ENCODE assay signal across 12 cellular contexts in genomic region chr5:142680605-142681259, GRCh38. TPM values are rescaled to one million over a fixed set of nuclear protein-coding genes. Genes with fewer than 3 reads are reported as not detected.
A peak's percentile ranks its signal among the peaks of the same experiment; 100 is the strongest.
DNase-seq lines count a peak whose midpoint lies in the region; ATAC-seq and TF ChIP-seq lines count a peak whose summit lies in the region.
"Had no signal": no experiment of that assay in that cellular context is flagged by ENCODE, and none has a peak within 500 bp of the region (broad histone marks: within the 10 kb centered on the region; RNA-seq: fewer than 3 reads in every experiment).

No MANE protein-coding gene starts in this region.

- 56 to 75% (median 66%) methylated on average over 5 of the region's 5 CpGs for WGBS in stomach, 5 donors

- H3K27ac ChIP-seq in stomach: peak overlapping the region in 2 of 5 donors; percentile 32 to 58
- H3K27ac ChIP-seq: heart left ventricle had no signal

- peaks cover 0 to 25% (median 11%) of the 10 kb centered on the region in 4 donors for H3K4me1 ChIP-seq in stomach

- no peak for TF ChIP-seq EP300 in stomach (IDR thresholded peaks at IDR 0.05)

- H3K9me3 ChIP-seq in stomach: no peaks in the 10 kb centered on the region
- H3K9me3 ChIP-seq: heart left ventricle had no signal

- peak; percentile 90 for DNase-seq in HT-29 (ENCODE audit: low spot score)
- peak; percentile 68 for DNase-seq in RPMI7951 (ENCODE audit: low read depth)
- DNase-seq in fibroblast of the aortic adventitia (ENCODE audit: low read depth): peak; percentile 34
- DNase-seq in stomach: peak; percentile 53
- no peak for DNase-seq in GDM1 (lab: John Stamatoyannopoulos, UW)
- DNase-seq: activated T-cell treated with anti-CD3 and anti-CD28 coated beads for 4 hours, caudate nucleus, heart left ventricle, NCI-H1930, T-helper 2 cell had no signal

- no peaks in the 10 kb centered on the region for H3K36me3 ChIP-seq in stomach

- H3K4me3 ChIP-seq in fibroblast of the aortic adventitia (ENCODE audit: low read depth, low read length) (no peak overlapping the region), stomach (no peak overlapping the region)
- H3K4me3 ChIP-seq: heart left ventricle had no signal

- intact Hi-C loops in stomach (cut with DNase I; ENCODE audit: low total_unique reads): no loop called here

- H3K27me3 ChIP-seq in stomach: no peaks in the 10 kb centered on the region
- H3K27me3 ChIP-seq: heart left ventricle had no signal

- TF ChIP-seq POLR2A in stomach (IDR thresholded peaks at IDR 0.05): no peak

- no peak for TF ChIP-seq CTCF in fibroblast of the aortic adventitia (IDR thresholded peaks at IDR 0.05; ENCODE audit: insufficient read depth, low read length)
- no peak for TF ChIP-seq CTCF in stomach (IDR thresholded peaks at IDR 0.05)

- ATAC-seq in GM19463 (IDR thresholded peaks at IDR 0.05; ENCODE audit: unreplicated experiment): no peak
- ATAC-seq in HG03460 (IDR thresholded peaks at IDR 0.05; ENCODE audit: unreplicated experiment): no peak
- ATAC-seq: heart left ventricle had no signal

RNA-seq across cellular contexts. Expression of gene FGF1, which starts 5.2 kb away (rescaled TPM):
- not detected in 2 replicates for total RNA-seq in HT-29 (2014; rRNA removed; shearing (Covaris generic))
- total RNA-seq in RPMI7951 (2014; rRNA removed; shearing (Covaris generic)): 11.5 and 13.1 TPM in 2 replicates
- total RNA-seq in fibroblast of the aortic adventitia (ENCODE audit: low replicate concordance) (1.2 and 3.4 TPM in 2 replicates), stomach (1 to 10 TPM in 2 of 5 donors, not detected in 3; 1.0 to 3.5 TPM)
- 1 to 10 TPM in 1 of 3 donors, under 1 TPM in 2; 0.73 to 1.6 (median 0.92) TPM for polyA plus RNA-seq in stomach
